11 cellular contexts compared by ENCODE assay signal in genomic region chr20:34216382-34216742, GRCh38. TPM values are rescaled to one million over a fixed set of nuclear protein-coding genes. Genes with fewer than 3 reads are reported as not detected.
A peak's percentile ranks its signal among the peaks of the same experiment; 100 is the strongest.
DNase-seq lines count a peak whose midpoint lies in the region; ATAC-seq and TF ChIP-seq lines count a peak whose summit lies in the region.
"Had no signal": no experiment of that assay in that cellular context is flagged by ENCODE, and none has a peak within 500 bp of the region (broad histone marks: within the 10 kb centered on the region; RNA-seq: fewer than 3 reads in every experiment).

No MANE protein-coding gene starts in this region.

- H3K79me1 ChIP-seq in mesendoderm (ENCODE audit: low read length): no peaks in the 10 kb centered on the region

- peaks cover 0 to 11% of the 10 kb centered on the region in 2 donors for H3K9me3 ChIP-seq in ascending aorta
- no peaks in the 10 kb centered on the region for H3K9me3 ChIP-seq in thymus (ENCODE audit: control insufficient read depth)

- no peak overlapping the region for H2BK5ac ChIP-seq in mesendoderm (ENCODE audit: low read length)

- no peak overlapping the region for H2BK15ac ChIP-seq in mesendoderm (replicated peaks; ENCODE audit: low read depth)

- ATAC-seq in HG03108 (IDR thresholded peaks at IDR 0.05; ENCODE audit: unreplicated experiment) (no peak), HG03442 (IDR thresholded peaks at IDR 0.05; ENCODE audit: unreplicated experiment) (no peak)

- no peak overlapping the region for H3K23ac ChIP-seq in mesendoderm (ENCODE audit: low read length)

- no peaks in the 10 kb centered on the region for H3K36me3 ChIP-seq in ascending aorta
- no peaks in the 10 kb centered on the region for H3K36me3 ChIP-seq in kidney epithelial cell (ENCODE audit: control insufficient read depth, insufficient read depth, low read length)
- H3K36me3 ChIP-seq in thymus (ENCODE audit: control insufficient read depth, insufficient read depth): no peaks in the 10 kb centered on the region
- no peaks in the 10 kb centered on the region for H3K36me3 ChIP-seq in mesendoderm (ENCODE audit: control insufficient read depth, insufficient read depth, low read length)

- H3K4me3 Mint-ChIP-seq in activated CD4-positive, alpha-beta memory T cell treated with anti-CD3 and anti-CD28 coated beads, Interleukin-2, amount 10 ng/mL, durations not matched to agents 7 days and 5 days: peak overlapping the region; percentile 41
- H3K4me3 Mint-ChIP-seq in activated CD4-positive, alpha-beta memory T cell treated with anti-CD3 and anti-CD28 coated beads for 36 hours: no peak overlapping the region
- H3K4me3 Mint-ChIP-seq: WTC11 had no signal

- no peaks in the 10 kb centered on the region for H3K36me3 Mint-ChIP-seq in activated CD4-positive, alpha-beta memory T cell treated with anti-CD3 and anti-CD28 coated beads, Interleukin-2, amount 10 ng/mL, durations not matched to agents 7 days and 5 days (ENCODE audit: low read depth)
- no peaks in the 10 kb centered on the region for H3K36me3 Mint-ChIP-seq in activated CD4-positive, alpha-beta memory T cell treated with anti-CD3 and anti-CD28 coated beads for 36 hours
- H3K36me3 Mint-ChIP-seq: CD4-positive, CD25-positive, alpha-beta regulatory T cell had no signal

- H3K27ac ChIP-seq in ascending aorta: peak overlapping the region; percentile 73 to 78
- no peak overlapping the region for H3K27ac ChIP-seq in thymus (ENCODE audit: low read depth)
- H3K27ac ChIP-seq in mesendoderm (ENCODE audit: low read depth, low read length): no peak overlapping the region

- peaks cover 4 to 5% of the 10 kb centered on the region in 2 donors for H3K4me1 ChIP-seq in ascending aorta
- H3K4me1 ChIP-seq in thymus (ENCODE audit: control insufficient read depth, insufficient read depth, low read length): no peaks in the 10 kb centered on the region
- H3K4me1 ChIP-seq in mesendoderm (ENCODE audit: control insufficient read depth, low read depth, low read length): no peaks in the 10 kb centered on the region

- no peak overlapping the region for H3K56ac ChIP-seq in mesendoderm (ENCODE audit: low read length)

- H3K4ac ChIP-seq in mesendoderm (ENCODE audit: low read depth, low read length): no peak overlapping the region

- H3K4me1 Mint-ChIP-seq in activated CD4-positive, alpha-beta memory T cell treated with anti-CD3 and anti-CD28 coated beads, Interleukin-2, amount 10 ng/mL, durations not matched to agents 7 days and 5 days: peaks cover 6% of the 10 kb centered on the region
- peaks cover 4% of the 10 kb centered on the region for H3K4me1 Mint-ChIP-seq in activated CD4-positive, alpha-beta memory T cell treated with anti-CD3 and anti-CD28 coated beads for 36 hours (ENCODE audit: low read depth)

- POLR2A ChIA-PET in activated CD4-positive, alpha-beta memory T cell treated with anti-CD3 and anti-CD28 coated beads, Interleukin-2, amount 10 ng/mL, durations not matched to agents 7 days and 5 days (lab: Charles Lee): no interaction called here
- POLR2A ChIA-PET in activated CD4-positive, alpha-beta memory T cell treated with anti-CD3 and anti-CD28 coated beads for 36 hours (lab: Charles Lee): interaction anchor here (1.5 kb wide), 1 partner anchor 87 kb away, joined by 3 read pairs; the partner anchor contains the start of gene AHCY

- WGBS in thymus: 9% methylated on average over 2 of the region's 2 CpGs
- WGBS in mesendoderm (ENCODE audit: extremely low coverage, insufficient coverage, low lambda C conversion rate): no CpG with 5 or more reads among the region's 2 CpGs

- no peaks in the 10 kb centered on the region for H3K79me2 ChIP-seq in mesendoderm (ENCODE audit: control insufficient read depth, insufficient read depth, low read length)

- H3K27ac Mint-ChIP-seq in activated CD4-positive, alpha-beta memory T cell treated with anti-CD3 and anti-CD28 coated beads, Interleukin-2, amount 10 ng/mL, durations not matched to agents 7 days and 5 days: no peak overlapping the region
- H3K27ac Mint-ChIP-seq in activated CD4-positive, alpha-beta memory T cell treated with anti-CD3 and anti-CD28 coated beads for 36 hours: no peak overlapping the region
- H3K27ac Mint-ChIP-seq: CD4-positive, CD25-positive, alpha-beta regulatory T cell had no signal

- TF ChIP-seq CTCF in ascending aorta (IDR thresholded peaks at IDR 0.05) (no peak), kidney epithelial cell (IDR thresholded peaks at IDR 0.05; ENCODE audit: insufficient read depth, low read length, poor library complexity, severe bottlenecking) (no peak)

- no peaks in the 10 kb centered on the region for H3K9me3 Mint-ChIP-seq in activated CD4-positive, alpha-beta memory T cell treated with anti-CD3 and anti-CD28 coated beads, Interleukin-2, amount 10 ng/mL, durations not matched to agents 7 days and 5 days
- H3K9me3 Mint-ChIP-seq in activated CD4-positive, alpha-beta memory T cell treated with anti-CD3 and anti-CD28 coated beads for 36 hours: peaks cover 5% of the 10 kb centered on the region

- H3K18ac ChIP-seq in mesendoderm (ENCODE audit: low read length): no peak overlapping the region

- H4K5ac ChIP-seq in mesendoderm (ENCODE audit: low read length): no peak overlapping the region

- H3K27me3 Mint-ChIP-seq in activated CD4-positive, alpha-beta memory T cell treated with anti-CD3 and anti-CD28 coated beads, Interleukin-2, amount 10 ng/mL, durations not matched to agents 7 days and 5 days: peaks cover 20% of the 10 kb centered on the region
- peaks cover 10% of the 10 kb centered on the region for H3K27me3 Mint-ChIP-seq in activated CD4-positive, alpha-beta memory T cell treated with anti-CD3 and anti-CD28 coated beads for 36 hours

- H2AK5ac ChIP-seq in mesendoderm (ENCODE audit: low read length): no peak overlapping the region

- intact Hi-C loops in activated CD4-positive, alpha-beta memory T cell treated with anti-CD3 and anti-CD28 coated beads for 36 hours (cut with micrococcal nuclease): no loop called here
- intact Hi-C loops in ascending aorta (cut with DNase I): no loop called here

- CTCF ChIA-PET in activated CD4-positive, alpha-beta memory T cell treated with anti-CD3 and anti-CD28 coated beads, Interleukin-2, amount 10 ng/mL, durations not matched to agents 7 days and 5 days (lab: Charles Lee): interaction anchor here (1.0 kb wide), 1 partner anchor 20 kb away, joined by 5 read pairs; no protein-coding TSS in a partner anchor
- CTCF ChIA-PET in activated CD4-positive, alpha-beta memory T cell treated with anti-CD3 and anti-CD28 coated beads for 36 hours (lab: Charles Lee): no interaction called here

- H3K4me2 ChIP-seq in mesendoderm (ENCODE audit: low read length): no peak overlapping the region

- no peak for DNase-seq in activated CD4-positive, alpha-beta memory T cell treated with anti-CD3 and anti-CD28 coated beads, Interleukin-2, amount 10 ng/mL, durations not matched to agents 7 days and 5 days
- DNase-seq in activated CD4-positive, alpha-beta memory T cell treated with anti-CD3 and anti-CD28 coated beads for 36 hours: no peak
- DNase-seq in ascending aorta (ENCODE audit: low spot score in 2 of 2) (no peak), kidney epithelial cell (ENCODE audit: low read depth) (no peak), mesendoderm (no peak)

- H3K4me3 ChIP-seq in ascending aorta (peak overlapping the region; percentile 55 to 61), kidney epithelial cell (ENCODE audit: low read depth, low read length) (peak overlapping the region; percentile 64), thymus (ENCODE audit: low read length) (peak overlapping the region; percentile 11), mesendoderm (ENCODE audit: low read length) (no peak overlapping the region)

- H3K27me3 ChIP-seq in ascending aorta (no peaks in the 10 kb centered on the region), kidney epithelial cell (ENCODE audit: control insufficient read depth, insufficient read depth, low read length) (no peaks in the 10 kb centered on the region), thymus (ENCODE audit: control insufficient read depth, insufficient read depth) (peaks cover 13% of the 10 kb centered on the region), mesendoderm (ENCODE audit: insufficient read depth, low read length, poor library complexity) (no peaks in the 10 kb centered on the region)

- no peak overlapping the region for H3K9ac ChIP-seq in mesendoderm (ENCODE audit: low read length)

- no peak overlapping the region for H4K8ac ChIP-seq in mesendoderm (ENCODE audit: low read depth, low read length)

- H2BK120ac ChIP-seq in mesendoderm (ENCODE audit: low read depth, low read length): no peak overlapping the region

RNA-seq across cellular contexts. Expression of gene ASIP, which starts 24.9 kb away (rescaled TPM):
- not detected for total RNA-seq in activated CD4-positive, alpha-beta memory T cell treated with anti-CD3 and anti-CD28 coated beads, Interleukin-2, amount 10 ng/mL, durations not matched to agents 7 days and 5 days
- total RNA-seq in activated CD4-positive, alpha-beta memory T cell treated with anti-CD3 and anti-CD28 coated beads for 36 hours: not detected
- total RNA-seq in ascending aorta (not detected), kidney epithelial cell (not detected in 2 replicates)
- polyA plus RNA-seq in thymus: 1.8 TPM
- polyA plus RNA-seq in mesendoderm (2013, experiment 1 of 2): not detected
- polyA plus RNA-seq in mesendoderm (2013, experiment 2 of 2): not detected
- total RNA-seq: CD4-positive, CD25-positive, alpha-beta regulatory T cell; pulmonary artery endothelial cell; WTC11 had no signal
- polyA plus RNA-seq: CD4-positive, CD25-positive, alpha-beta regulatory T cell had no signal

Comparison
In these comparisons a context has a peak if more than half of its experiments do, and no peak if none do; other contexts are left out.
1. H3K27ac ChIP-seq: peak in ascending aorta (2 of 2); none in thymus (single experiment) and mesendoderm (single experiment).